In the genomic region with DNA sequence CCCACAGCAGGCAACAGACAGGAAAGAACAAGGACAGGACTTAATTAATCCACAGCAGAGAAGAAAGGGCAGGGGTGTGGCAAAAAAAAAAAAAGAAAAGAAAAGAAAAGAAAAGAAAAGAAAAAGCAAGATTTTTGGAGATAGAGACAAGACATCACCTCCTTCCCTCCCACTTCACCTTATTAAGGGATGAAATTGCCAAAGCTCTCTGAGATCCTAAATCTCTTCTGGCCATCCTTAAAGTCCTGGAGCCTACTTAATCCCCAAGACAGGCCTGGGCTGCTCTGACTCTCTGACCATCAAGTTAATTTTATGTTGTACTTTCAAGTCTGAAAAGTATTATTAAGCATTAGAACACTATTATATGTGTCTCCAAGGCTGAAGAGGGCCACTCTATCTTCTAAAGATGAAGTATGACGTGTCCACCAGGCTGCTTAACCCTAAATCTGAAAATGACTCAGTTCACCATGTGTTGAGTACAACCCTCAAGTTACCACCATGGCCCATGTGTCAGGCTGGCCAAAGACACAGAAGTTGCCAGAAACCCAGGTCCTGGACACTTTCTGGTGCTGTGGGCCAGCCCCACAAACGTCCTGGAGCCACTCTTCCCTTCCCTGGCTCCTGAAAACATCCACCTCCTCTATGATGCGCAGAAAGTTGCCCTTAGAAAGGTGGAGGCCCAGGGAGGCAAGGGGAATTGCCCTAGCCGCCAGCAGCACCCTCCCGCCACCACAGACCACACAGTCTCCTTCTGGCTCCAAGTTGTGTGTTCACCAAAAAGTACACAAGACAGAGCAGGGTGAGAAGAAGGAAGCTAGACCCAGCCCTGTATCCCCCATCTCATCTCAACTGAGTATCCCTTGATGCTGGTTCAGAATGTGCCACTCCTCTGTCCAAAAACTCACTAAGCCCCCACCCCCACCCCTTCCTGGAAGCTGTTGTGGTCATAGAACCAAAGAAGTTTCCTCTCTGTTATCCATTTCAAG, we compare ENCODE assay signal across 3 cellular contexts.
TF ChIP-seq lines count a peak whose summit lies in the region.

No MANE protein-coding gene starts in this region.

TF ChIP-seq in SK-N-SH, 30 proteins besides CTCF, POLR2A, EP300 and RAD21 (continued from another document):
- TF ChIP-seq, protein P1, sequence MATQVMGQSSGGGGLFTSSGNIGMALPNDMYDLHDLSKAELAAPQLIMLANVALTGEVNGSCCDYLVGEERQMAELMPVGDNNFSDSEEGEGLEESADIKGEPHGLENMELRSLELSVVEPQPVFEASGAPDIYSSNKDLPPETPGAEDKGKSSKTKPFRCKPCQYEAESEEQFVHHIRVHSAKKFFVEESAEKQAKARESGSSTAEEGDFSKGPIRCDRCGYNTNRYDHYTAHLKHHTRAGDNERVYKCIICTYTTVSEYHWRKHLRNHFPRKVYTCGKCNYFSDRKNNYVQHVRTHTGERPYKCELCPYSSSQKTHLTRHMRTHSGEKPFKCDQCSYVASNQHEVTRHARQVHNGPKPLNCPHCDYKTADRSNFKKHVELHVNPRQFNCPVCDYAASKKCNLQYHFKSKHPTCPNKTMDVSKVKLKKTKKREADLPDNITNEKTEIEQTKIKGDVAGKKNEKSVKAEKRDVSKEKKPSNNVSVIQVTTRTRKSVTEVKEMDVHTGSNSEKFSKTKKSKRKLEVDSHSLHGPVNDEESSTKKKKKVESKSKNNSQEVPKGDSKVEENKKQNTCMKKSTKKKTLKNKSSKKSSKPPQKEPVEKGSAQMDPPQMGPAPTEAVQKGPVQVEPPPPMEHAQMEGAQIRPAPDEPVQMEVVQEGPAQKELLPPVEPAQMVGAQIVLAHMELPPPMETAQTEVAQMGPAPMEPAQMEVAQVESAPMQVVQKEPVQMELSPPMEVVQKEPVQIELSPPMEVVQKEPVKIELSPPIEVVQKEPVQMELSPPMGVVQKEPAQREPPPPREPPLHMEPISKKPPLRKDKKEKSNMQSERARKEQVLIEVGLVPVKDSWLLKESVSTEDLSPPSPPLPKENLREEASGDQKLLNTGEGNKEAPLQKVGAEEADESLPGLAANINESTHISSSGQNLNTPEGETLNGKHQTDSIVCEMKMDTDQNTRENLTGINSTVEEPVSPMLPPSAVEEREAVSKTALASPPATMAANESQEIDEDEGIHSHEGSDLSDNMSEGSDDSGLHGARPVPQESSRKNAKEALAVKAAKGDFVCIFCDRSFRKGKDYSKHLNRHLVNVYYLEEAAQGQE (IDR thresholded peaks at IDR 0.05; ENCODE audit: low read depth, low read length): no peak
- TF ChIP-seq GABPA (IDR thresholded peaks at IDR 0.05; ENCODE audit: low read depth) (no peak), FOSL2 (IDR thresholded peaks at IDR 0.05; ENCODE audit: borderline replicate concordance, low read depth) (no peak)
- TF ChIP-seq, protein P2, sequence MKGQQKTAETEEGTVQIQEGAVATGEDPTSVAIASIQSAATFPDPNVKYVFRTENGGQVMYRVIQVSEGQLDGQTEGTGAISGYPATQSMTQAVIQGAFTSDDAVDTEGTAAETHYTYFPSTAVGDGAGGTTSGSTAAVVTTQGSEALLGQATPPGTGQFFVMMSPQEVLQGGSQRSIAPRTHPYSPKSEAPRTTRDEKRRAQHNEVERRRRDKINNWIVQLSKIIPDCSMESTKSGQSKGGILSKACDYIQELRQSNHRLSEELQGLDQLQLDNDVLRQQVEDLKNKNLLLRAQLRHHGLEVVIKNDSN (IDR thresholded peaks at IDR 0.05; ENCODE audit: borderline replicate concordance, low read depth): no peak
TF ChIP-seq in SK-N-SH: peak in this region for 0.

TF ChIP-seq in SK-N-SH treated with all-trans-retinoic acid at 6 μM for 48 hours, 23 proteins besides CTCF, POLR2A, EP300 and RAD21 (continued from another document):
- TF ChIP-seq, protein P3, sequence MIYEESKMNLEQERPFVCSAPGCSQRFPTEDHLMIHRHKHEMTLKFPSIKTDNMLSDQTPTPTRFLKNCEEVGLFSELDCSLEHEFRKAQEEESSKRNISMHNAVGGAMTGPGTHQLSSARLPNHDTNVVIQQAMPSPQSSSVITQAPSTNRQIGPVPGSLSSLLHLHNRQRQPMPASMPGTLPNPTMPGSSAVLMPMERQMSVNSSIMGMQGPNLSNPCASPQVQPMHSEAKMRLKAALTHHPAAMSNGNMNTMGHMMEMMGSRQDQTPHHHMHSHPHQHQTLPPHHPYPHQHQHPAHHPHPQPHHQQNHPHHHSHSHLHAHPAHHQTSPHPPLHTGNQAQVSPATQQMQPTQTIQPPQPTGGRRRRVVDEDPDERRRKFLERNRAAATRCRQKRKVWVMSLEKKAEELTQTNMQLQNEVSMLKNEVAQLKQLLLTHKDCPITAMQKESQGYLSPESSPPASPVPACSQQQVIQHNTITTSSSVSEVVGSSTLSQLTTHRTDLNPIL (CRISPR knock-in tag; IDR thresholded peaks at IDR 0.05; ENCODE audit: low read depth): no peak
- TF ChIP-seq ZNF565 (CRISPR knock-in tag; conservative IDR thresholded peaks at IDR 0.05; ENCODE audit: low read depth) (no peak), ESRRG (CRISPR knock-in tag; IDR thresholded peaks at IDR 0.05) (no peak), SNAI2 (CRISPR knock-in tag; IDR thresholded peaks at IDR 0.05) (no peak), RARB (CRISPR knock-in tag; IDR thresholded peaks at IDR 0.05) (no peak), ZNF8 (CRISPR knock-in tag; IDR thresholded peaks at IDR 0.05) (no peak), OSR1 (CRISPR knock-in tag; IDR thresholded peaks at IDR 0.05) (no peak), ARNTL (CRISPR knock-in tag; IDR thresholded peaks at IDR 0.05; ENCODE audit: borderline replicate concordance, low read depth) (no peak), TCF4 (CRISPR knock-in tag; IDR thresholded peaks at IDR 0.05; ENCODE audit: borderline replicate concordance) (no peak), ZFP30 (CRISPR knock-in tag; IDR thresholded peaks at IDR 0.05) (no peak), CSDC2 (CRISPR knock-in tag; IDR thresholded peaks at IDR 0.05) (no peak)
- TF ChIP-seq, protein P4, sequence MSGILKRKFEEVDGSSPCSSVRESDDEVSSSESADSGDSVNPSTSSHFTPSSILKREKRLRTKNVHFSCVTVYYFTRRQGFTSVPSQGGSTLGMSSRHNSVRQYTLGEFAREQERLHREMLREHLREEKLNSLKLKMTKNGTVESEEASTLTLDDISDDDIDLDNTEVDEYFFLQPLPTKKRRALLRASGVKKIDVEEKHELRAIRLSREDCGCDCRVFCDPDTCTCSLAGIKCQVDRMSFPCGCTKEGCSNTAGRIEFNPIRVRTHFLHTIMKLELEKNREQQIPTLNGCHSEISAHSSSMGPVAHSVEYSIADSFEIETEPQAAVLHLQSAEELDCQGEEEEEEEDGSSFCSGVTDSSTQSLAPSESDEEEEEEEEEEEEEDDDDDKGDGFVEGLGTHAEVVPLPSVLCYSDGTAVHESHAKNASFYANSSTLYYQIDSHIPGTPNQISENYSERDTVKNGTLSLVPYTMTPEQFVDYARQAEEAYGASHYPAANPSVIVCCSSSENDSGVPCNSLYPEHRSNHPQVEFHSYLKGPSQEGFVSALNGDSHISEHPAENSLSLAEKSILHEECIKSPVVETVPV (CRISPR knock-in tag; IDR thresholded peaks at IDR 0.05): no peak

TF ChIP-seq in HepG2, 621 proteins besides CTCF, POLR2A, EP300 and RAD21 (continued from another document and continues in another):
- TF ChIP-seq, protein P5, sequence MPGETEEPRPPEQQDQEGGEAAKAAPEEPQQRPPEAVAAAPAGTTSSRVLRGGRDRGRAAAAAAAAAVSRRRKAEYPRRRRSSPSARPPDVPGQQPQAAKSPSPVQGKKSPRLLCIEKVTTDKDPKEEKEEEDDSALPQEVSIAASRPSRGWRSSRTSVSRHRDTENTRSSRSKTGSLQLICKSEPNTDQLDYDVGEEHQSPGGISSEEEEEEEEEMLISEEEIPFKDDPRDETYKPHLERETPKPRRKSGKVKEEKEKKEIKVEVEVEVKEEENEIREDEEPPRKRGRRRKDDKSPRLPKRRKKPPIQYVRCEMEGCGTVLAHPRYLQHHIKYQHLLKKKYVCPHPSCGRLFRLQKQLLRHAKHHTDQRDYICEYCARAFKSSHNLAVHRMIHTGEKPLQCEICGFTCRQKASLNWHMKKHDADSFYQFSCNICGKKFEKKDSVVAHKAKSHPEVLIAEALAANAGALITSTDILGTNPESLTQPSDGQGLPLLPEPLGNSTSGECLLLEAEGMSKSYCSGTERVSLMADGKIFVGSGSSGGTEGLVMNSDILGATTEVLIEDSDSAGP (CRISPR knock-in tag; IDR thresholded peaks at IDR 0.05; ENCODE audit: borderline replicate concordance): peak; percentile 40; the same call in 1 of the 2 replicates
- TF ChIP-seq FIP1L1 (IDR thresholded peaks at IDR 0.05; ENCODE audit: borderline replicate concordance, insufficient read depth, low read depth, low read length): no peak
- TF ChIP-seq, protein P6, sequence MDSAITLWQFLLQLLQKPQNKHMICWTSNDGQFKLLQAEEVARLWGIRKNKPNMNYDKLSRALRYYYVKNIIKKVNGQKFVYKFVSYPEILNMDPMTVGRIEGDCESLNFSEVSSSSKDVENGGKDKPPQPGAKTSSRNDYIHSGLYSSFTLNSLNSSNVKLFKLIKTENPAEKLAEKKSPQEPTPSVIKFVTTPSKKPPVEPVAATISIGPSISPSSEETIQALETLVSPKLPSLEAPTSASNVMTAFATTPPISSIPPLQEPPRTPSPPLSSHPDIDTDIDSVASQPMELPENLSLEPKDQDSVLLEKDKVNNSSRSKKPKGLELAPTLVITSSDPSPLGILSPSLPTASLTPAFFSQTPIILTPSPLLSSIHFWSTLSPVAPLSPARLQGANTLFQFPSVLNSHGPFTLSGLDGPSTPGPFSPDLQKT (CRISPR knock-in tag; IDR thresholded peaks at IDR 0.05; ENCODE audit: borderline replicate concordance): no peak
- TF ChIP-seq ZNF614 (CRISPR knock-in tag; IDR thresholded peaks at IDR 0.05; ENCODE audit: borderline replicate concordance): 0 out of 2 replicates have a peak, but pooled peaks have one; percentile 6
- no peak for TF ChIP-seq REPIN1 (CRISPR knock-in tag; IDR thresholded peaks at IDR 0.05; ENCODE audit: borderline replicate concordance, low read depth)
- no peak for TF ChIP-seq TGIF2 (CRISPR knock-in tag; IDR thresholded peaks at IDR 0.05)
- 0 out of 2 replicates have a peak, but pooled peaks have one; percentile 24 for TF ChIP-seq ZNF333 (CRISPR knock-in tag; IDR thresholded peaks at IDR 0.05; ENCODE audit: borderline replicate concordance)
- TF ChIP-seq, protein P7, sequence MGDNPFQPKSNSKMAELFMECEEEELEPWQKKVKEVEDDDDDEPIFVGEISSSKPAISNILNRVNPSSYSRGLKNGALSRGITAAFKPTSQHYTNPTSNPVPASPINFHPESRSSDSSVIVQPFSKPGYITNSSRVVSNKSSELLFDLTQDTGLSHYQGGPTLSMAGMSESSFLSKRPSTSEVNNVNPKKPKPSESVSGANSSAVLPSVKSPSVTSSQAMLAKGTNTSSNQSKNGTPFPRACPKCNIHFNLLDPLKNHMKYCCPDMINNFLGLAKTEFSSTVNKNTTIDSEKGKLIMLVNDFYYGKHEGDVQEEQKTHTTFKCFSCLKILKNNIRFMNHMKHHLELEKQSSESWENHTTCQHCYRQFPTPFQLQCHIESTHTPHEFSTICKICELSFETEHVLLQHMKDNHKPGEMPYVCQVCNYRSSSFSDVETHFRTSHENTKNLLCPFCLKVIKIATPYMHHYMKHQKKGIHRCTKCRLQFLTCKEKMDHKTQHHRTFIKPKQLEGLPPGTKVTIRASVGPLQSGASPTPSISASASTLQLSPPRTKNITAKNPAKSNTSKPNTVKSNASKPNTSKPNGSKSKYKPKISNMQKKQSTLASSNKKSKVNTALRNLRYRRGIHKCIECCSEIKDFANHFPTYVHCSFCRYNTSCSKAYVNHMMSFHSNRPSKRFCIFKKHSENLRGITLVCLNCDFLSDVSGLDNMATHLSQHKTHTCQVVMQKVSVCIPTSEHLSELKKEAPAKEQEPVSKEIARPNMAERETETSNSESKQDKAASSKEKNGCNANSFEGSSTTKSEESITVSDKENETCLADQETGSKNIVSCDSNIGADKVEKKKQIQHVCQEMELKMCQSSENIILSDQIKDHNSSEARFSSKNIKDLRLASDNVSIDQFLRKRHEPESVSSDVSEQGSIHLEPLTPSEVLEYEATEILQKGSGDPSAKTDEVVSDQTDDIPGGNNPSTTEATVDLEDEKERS (CRISPR knock-in tag; IDR thresholded peaks at IDR 0.05): no peak
- TF ChIP-seq FLYWCH1 (CRISPR knock-in tag; IDR thresholded peaks at IDR 0.05): no peak
- TF ChIP-seq, protein P8, sequence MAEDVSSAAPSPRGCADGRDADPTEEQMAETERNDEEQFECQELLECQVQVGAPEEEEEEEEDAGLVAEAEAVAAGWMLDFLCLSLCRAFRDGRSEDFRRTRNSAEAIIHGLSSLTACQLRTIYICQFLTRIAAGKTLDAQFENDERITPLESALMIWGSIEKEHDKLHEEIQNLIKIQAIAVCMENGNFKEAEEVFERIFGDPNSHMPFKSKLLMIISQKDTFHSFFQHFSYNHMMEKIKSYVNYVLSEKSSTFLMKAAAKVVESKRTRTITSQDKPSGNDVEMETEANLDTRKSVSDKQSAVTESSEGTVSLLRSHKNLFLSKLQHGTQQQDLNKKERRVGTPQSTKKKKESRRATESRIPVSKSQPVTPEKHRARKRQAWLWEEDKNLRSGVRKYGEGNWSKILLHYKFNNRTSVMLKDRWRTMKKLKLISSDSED (CRISPR knock-in tag; IDR thresholded peaks at IDR 0.05): no peak
- no peak for TF ChIP-seq ZNF263 (CRISPR knock-in tag; IDR thresholded peaks at IDR 0.05)
- peak; percentile 64 for TF ChIP-seq AGO2 (optimal IDR thresholded peaks at IDR 0.05; ENCODE audit: low read depth, low read length)
- TF ChIP-seq DMAP1 (CRISPR knock-in tag; IDR thresholded peaks at IDR 0.05): no peak
- TF ChIP-seq ZNF883 (CRISPR knock-in tag; IDR thresholded peaks at IDR 0.05; ENCODE audit: not compliant biosample characterization): peak; percentile 52
- TF ChIP-seq SIN3A (IDR thresholded peaks at IDR 0.05; ENCODE audit: borderline replicate concordance, low read depth, low read length): 0 out of 2 replicates have a peak, but pooled peaks have one; percentile 52
- TF ChIP-seq ZBTB38 (CRISPR knock-in tag; IDR thresholded peaks at IDR 0.05): peak; percentile 22; the same call in 1 of the 2 replicates
- no peak for TF ChIP-seq NCOA1 (CRISPR knock-in tag; IDR thresholded peaks at IDR 0.05)
- no peak for TF ChIP-seq ATAD3A (CRISPR knock-in tag; IDR thresholded peaks at IDR 0.05)
- TF ChIP-seq, protein P9, sequence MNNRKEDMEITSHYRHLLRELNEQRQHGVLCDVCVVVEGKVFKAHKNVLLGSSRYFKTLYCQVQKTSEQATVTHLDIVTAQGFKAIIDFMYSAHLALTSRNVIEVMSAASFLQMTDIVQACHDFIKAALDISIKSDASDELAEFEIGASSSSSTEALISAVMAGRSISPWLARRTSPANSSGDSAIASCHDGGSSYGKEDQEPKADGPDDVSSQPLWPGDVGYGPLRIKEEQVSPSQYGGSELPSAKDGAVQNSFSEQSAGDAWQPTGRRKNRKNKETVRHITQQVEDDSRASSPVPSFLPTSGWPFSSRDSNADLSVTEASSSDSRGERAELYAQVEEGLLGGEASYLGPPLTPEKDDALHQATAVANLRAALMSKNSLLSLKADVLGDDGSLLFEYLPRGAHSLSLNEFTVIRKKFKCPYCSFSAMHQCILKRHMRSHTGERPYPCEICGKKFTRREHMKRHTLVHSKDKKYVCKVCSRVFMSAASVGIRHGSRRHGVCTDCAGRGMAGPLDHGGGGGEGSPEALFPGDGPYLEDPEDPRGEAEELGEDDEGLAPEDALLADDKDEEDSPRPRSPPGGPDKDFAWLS (CRISPR knock-in tag; IDR thresholded peaks at IDR 0.05; ENCODE audit: borderline replicate concordance): no peak
- TF ChIP-seq MXI1 (IDR thresholded peaks at IDR 0.05; ENCODE audit: borderline replicate concordance, low read depth, low read length): no peak
- no peak for TF ChIP-seq SMAD9 (CRISPR knock-in tag; IDR thresholded peaks at IDR 0.05)
